ENCODE assay signal across 20 cellular contexts in genomic region chr9:131217321-131218031, GRCh38. TPM values are rescaled to one million over a fixed set of nuclear protein-coding genes. Genes with fewer than 3 reads are reported as not detected.
DNase-seq lines count a peak whose midpoint lies in the region; ATAC-seq and TF ChIP-seq lines count a peak whose summit lies in the region.
"Had no signal": no experiment of that assay in that cellular context is flagged by ENCODE, and none has a peak within 500 bp of the region (broad histone marks: within the 10 kb centered on the region; RNA-seq: fewer than 3 reads in every experiment).

No MANE protein-coding gene starts in this region.

- no peak overlapping the region for H3K27ac ChIP-seq in A673 (ENCODE audit: low read depth, low read length, poor library complexity, severe bottlenecking)
- H3K27ac ChIP-seq: GM23248, PC-9, RWPE1, SJCRH30 had no signal

- POLR2A ChIA-PET in A673 (lab: Charles Lee; ENCODE audit: low non-redundant PET) = no interaction called here

- no peaks in the 10 kb centered on the region for H3K27me3 ChIP-seq in A673 (replicated peaks; ENCODE audit: insufficient read depth, low read depth, low read length, poor library complexity)
- H3K27me3 ChIP-seq: MG63, SJCRH30 had no signal

- ATAC-seq in left ventricle myocardium superior = peak; percentile 48
- ATAC-seq: HCT116 had no signal

- H3K36me3 ChIP-seq in A673 (ENCODE audit: insufficient read depth, low read length, poor library complexity, severe bottlenecking) = no peaks in the 10 kb centered on the region

- H3K9me3 ChIP-seq in A673 (ENCODE audit: low read depth, low read length, poor library complexity, severe bottlenecking) = peaks cover 3% of the 10 kb centered on the region
- H3K9me3 ChIP-seq: MG63, SJCRH30 had no signal

- H3K4me1 ChIP-seq in A673 (ENCODE audit: insufficient read depth, low read length, poor library complexity, severe bottlenecking) = no peaks in the 10 kb centered on the region

- DNase-seq in NCI-H2029 (lab: John Stamatoyannopoulos, UW) (peak; percentile 39), NCI-H2029 treated with DMSO at 0.1 percent for 48 hours (lab: John Stamatoyannopoulos, UW) (no peak), left ventricle myocardium superior (no peak), cardiac septum (ENCODE audit: low spot score) (no peak), myocyte (ENCODE audit: low read depth) (peak; percentile 35), A673 (ENCODE audit: low spot score) (no peak), iPS-NIHi11 (ENCODE audit: low spot score) (no peak)
- DNase-seq in activated CD4-positive, alpha-beta T cell treated with anti-CD3 and anti-CD28 coated beads, Interleukin-2, amount 50 U/mL, for 1 hour = no peak
- DNase-seq: 8988T, COR-L47, GM23248, Kasumi-1, MG63, NCI-H1048, NCI-H446, NCI-H774, PC-9, SJCRH30 had no signal

- H3K4me3 ChIP-seq in A673 (ENCODE audit: low read depth, low read length, poor library complexity, severe bottlenecking) = no peak overlapping the region
- H3K4me3 ChIP-seq: GM23248, MG63, PC-9, SJCRH30 had no signal

- TF ChIP-seq CTCF in A673 (conservative IDR thresholded peaks at IDR 0.05; ENCODE audit: low read depth, low read length) = no peak

- CTCF ChIA-PET in A673 (lab: Charles Lee) = no interaction called here

- intact Hi-C loops in left ventricle myocardium superior (cut with micrococcal nuclease) = no loop called here
- intact Hi-C loops in cardiac septum (cut with DNase I) = no loop called here
- intact Hi-C loops in A673 (cut with micrococcal nuclease; ENCODE audit: unreplicated experiment) = no loop called here

- no TSS peak for BruUV-seq in A673 (replicated peaks; lab: Mats Ljungman, UMichigan)

RNA-seq across cellular contexts. Expression of gene FAM78A, which starts 58.8 kb away (rescaled TPM):
- total RNA-seq in left ventricle myocardium superior (69.1 TPM), cardiac septum (27.2 TPM), myocyte (6.1 and 7.0 TPM in 2 replicates), A673 (2021) (0.84 and 1.7 TPM in 2 replicates)
- polyA plus RNA-seq in myocyte (2012) = 4.4 TPM

Comparison
In these comparisons a context has a peak if more than half of its experiments do, and no peak if none do; other contexts are left out.
1. DNase-seq: peak in NCI-H2029 (single experiment) and myocyte (single experiment); none in NCI-H2029 treated with DMSO at 0.1 percent for 48 hours (single experiment), left ventricle myocardium superior (single experiment), cardiac septum (single experiment), A673 (single experiment), activated CD4-positive, alpha-beta T cell treated with anti-CD3 and anti-CD28 coated beads, Interleukin-2, amount 50 U/mL, for 1 hour (single experiment) and iPS-NIHi11 (single experiment).